8 cellular contexts compared by ENCODE assay signal in the genomic region with DNA sequence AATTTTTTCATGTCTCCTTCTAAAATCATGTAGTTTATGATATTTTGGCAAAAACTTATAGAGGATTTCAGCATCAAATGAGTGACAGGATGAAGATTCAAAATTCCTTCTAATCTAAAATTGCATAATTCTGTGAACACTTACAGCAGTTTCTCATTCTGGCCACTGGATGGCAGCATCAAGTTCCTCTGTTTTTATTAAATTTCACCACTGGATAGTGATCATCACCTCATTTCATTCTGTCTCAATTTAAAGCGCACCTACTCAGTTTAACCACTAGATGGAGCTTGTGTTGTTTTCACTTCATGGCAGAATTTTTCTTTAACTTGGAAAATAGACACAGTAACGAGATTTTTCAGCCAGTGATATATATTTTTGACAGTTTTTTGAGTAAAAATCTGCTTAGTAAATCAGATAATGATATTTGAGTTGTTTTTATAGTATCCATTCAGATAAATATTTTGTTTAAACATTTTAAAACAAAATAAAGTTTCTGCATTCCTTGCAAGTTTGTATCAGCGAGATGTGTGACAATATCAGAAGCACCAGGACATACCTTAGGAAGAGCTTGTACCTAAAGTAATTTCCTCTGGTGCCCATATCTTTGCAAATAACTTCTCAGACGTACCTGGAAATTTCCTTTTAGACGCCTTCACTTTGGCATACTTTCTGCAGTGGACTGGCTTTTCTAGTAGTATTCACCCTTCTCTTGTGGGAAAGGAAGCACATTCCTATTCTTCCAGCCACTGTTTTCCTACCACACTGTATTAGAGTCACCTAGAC.
DNase-seq lines count a peak whose midpoint lies in the region; ATAC-seq and TF ChIP-seq lines count a peak whose summit lies in the region.

No MANE protein-coding gene starts in this region.

- no peaks in the 10 kb centered on the region for H3K9me3 Mint-ChIP-seq in activated CD8-positive, alpha-beta memory T cell treated with anti-CD3 and anti-CD28 coated beads, Interleukin-2, amount 10 ng/mL, durations not matched to agents 7 days and 5 days (ENCODE audit: low read depth)
- H3K9me3 Mint-ChIP-seq in neural progenitor cell, result no peaks in the 10 kb centered on the region

- TF ChIP-seq POLR2A in IMR-90 (IDR thresholded peaks at IDR 0.05; ENCODE audit: low read depth, low read length) (no peak), esophagus squamous epithelium (IDR thresholded peaks at IDR 0.05) (no peak), upper lobe of left lung (IDR thresholded peaks at IDR 0.05) (no peak)

- H2BK15ac ChIP-seq in IMR-90 (ENCODE audit: low read depth, low read length), result no peak overlapping the region

- H3K79me1 ChIP-seq in IMR-90 (ENCODE audit: low read depth in 1 of 2, low read length in 2 of 2), result no peaks in the 10 kb centered on the region

- no peak overlapping the region for H3K9ac ChIP-seq in IMR-90 (ENCODE audit: low read depth, low read length)
- H3K9ac ChIP-seq in NT2/D1 (ENCODE audit: insufficient read length, low read depth), result no peak overlapping the region
- H3K9ac ChIP-seq in neural progenitor cell, result no peak overlapping the region

- in situ Hi-C loops in IMR-90 (cut with MboI; ENCODE audit: low sequenced_read_pairs), result loop anchor here (10.0 kb wide), 1 partner anchor 220 kb away; no protein-coding TSS in a partner anchor

- POLR2A ChIA-PET in IMR-90 (lab: Charles Lee; ENCODE audit: unreplicated experiment), result no interaction called here

- H3K4me3 Mint-ChIP-seq in activated CD8-positive, alpha-beta memory T cell treated with anti-CD3 and anti-CD28 coated beads, Interleukin-2, amount 10 ng/mL, durations not matched to agents 7 days and 5 days, result no peak overlapping the region
- H3K4me3 Mint-ChIP-seq in neural progenitor cell, result no peak overlapping the region

- H3K23ac ChIP-seq in IMR-90 (ENCODE audit: low read depth, low read length), result no peak overlapping the region

- H3K27me3 ChIP-seq in IMR-90 (ENCODE audit: control insufficient read depth, insufficient read depth, low read length), result no peaks in the 10 kb centered on the region
- no peaks in the 10 kb centered on the region for H3K27me3 ChIP-seq in NT2/D1 (ENCODE audit: insufficient read depth, insufficient read length)
- H3K27me3 ChIP-seq in esophagus squamous epithelium, result no peaks in the 10 kb centered on the region
- no peaks in the 10 kb centered on the region for H3K27me3 ChIP-seq in neural progenitor cell
- no peaks in the 10 kb centered on the region for H3K27me3 ChIP-seq in upper lobe of left lung

- BruUV-seq in IMR-90 (replicated peaks; lab: Mats Ljungman, UMichigan), result no TSS peak

- no peak overlapping the region for H2BK120ac ChIP-seq in IMR-90 (ENCODE audit: low read depth, low read length)

- intact Hi-C loops in IMR-90 (cut with micrococcal nuclease), result loop anchor here (1.0 kb wide), 2 partner anchors 188 to 226 kb away; no protein-coding TSS in a partner anchor
- intact Hi-C loops in esophagus squamous epithelium (cut with DNase I), result loop anchor here (10.0 kb wide), 1 partner anchor 220 kb away; no protein-coding TSS in a partner anchor

- H2AK5ac ChIP-seq in IMR-90 (ENCODE audit: low read depth, low read length), result no peak overlapping the region

- H2BK5ac ChIP-seq in IMR-90 (ENCODE audit: low read depth, low read length, poor library complexity, severe bottlenecking), result no peak overlapping the region

- DNase-seq in EL (peak; percentile 78), IMR-90 (peak; percentile 82), NT2/D1 (ENCODE audit: low read depth, low spot score) (peak; percentile 51), esophagus squamous epithelium (lab: John Stamatoyannopoulos, UW) (no peak), neural progenitor cell (ENCODE audit: low spot score) (peak; percentile 73), upper lobe of left lung (peak in 1 of 2 donors; percentile 53)
- peak; percentile 70 for DNase-seq in activated CD8-positive, alpha-beta memory T cell treated with anti-CD3 and anti-CD28 coated beads, Interleukin-2, amount 10 ng/mL, durations not matched to agents 7 days and 5 days

- no peak overlapping the region for H3K27ac Mint-ChIP-seq in activated CD8-positive, alpha-beta memory T cell treated with anti-CD3 and anti-CD28 coated beads, Interleukin-2, amount 10 ng/mL, durations not matched to agents 7 days and 5 days
- no peak overlapping the region for H3K27ac Mint-ChIP-seq in neural progenitor cell

- H3K4me1 ChIP-seq in IMR-90 (ENCODE audit: control insufficient read depth, insufficient read depth, low read length), result no peaks in the 10 kb centered on the region; the same call in 1 of the 2 replicates
- no peaks in the 10 kb centered on the region for H3K4me1 ChIP-seq in NT2/D1 (ENCODE audit: insufficient read depth, insufficient read length)
- H3K4me1 ChIP-seq in esophagus squamous epithelium, result no peaks in the 10 kb centered on the region
- H3K4me1 ChIP-seq in neural progenitor cell, result peaks cover under 1% of the 10 kb centered on the region
- no peaks in the 10 kb centered on the region for H3K4me1 ChIP-seq in upper lobe of left lung

- H3K4me3 ChIP-seq in IMR-90 (ENCODE audit: insufficient read depth, low read depth, low read length), result no peak overlapping the region
- no peak overlapping the region for H3K4me3 ChIP-seq in NT2/D1 (ENCODE audit: insufficient read length, low read depth)
- no peak overlapping the region for H3K4me3 ChIP-seq in esophagus squamous epithelium
- no peak overlapping the region for H3K4me3 ChIP-seq in neural progenitor cell
- H3K4me3 ChIP-seq in upper lobe of left lung, result no peak overlapping the region

- H3K36me3 ChIP-seq in IMR-90 (ENCODE audit: control insufficient read depth, insufficient read depth, low read length) (no peaks in the 10 kb centered on the region), NT2/D1 (ENCODE audit: insufficient read depth, insufficient read length, low read length) (no peaks in the 10 kb centered on the region), esophagus squamous epithelium (no peaks in the 10 kb centered on the region), neural progenitor cell (no peaks in the 10 kb centered on the region), upper lobe of left lung (no peaks in the 10 kb centered on the region)

- ATAC-seq in GM21717 (IDR thresholded peaks at IDR 0.05; ENCODE audit: unreplicated experiment), result peak; percentile 80
- ATAC-seq in IMR-90 (ENCODE audit: low read depth), result peak; percentile 97
- ATAC-seq in activated CD8-positive, alpha-beta memory T cell treated with anti-CD3 and anti-CD28 coated beads, Interleukin-2, amount 10 ng/mL, durations not matched to agents 7 days and 5 days, result peak; percentile 89
- peak; percentile 90 to 96 for ATAC-seq in upper lobe of left lung (ENCODE audit: low FRiP score in 2 of 2)

- no peak overlapping the region for H4K5ac ChIP-seq in IMR-90 (ENCODE audit: low read depth, low read length)

- dilution Hi-C loops in IMR-90 (cut with HindIII; ENCODE audit: low sequenced_read_pairs, unreplicated experiment), result no loop called here

- no peaks in the 10 kb centered on the region for H3F3A ChIP-seq in neural progenitor cell (ENCODE audit: low read depth)

- H2AFZ ChIP-seq in IMR-90 (replicated peaks; ENCODE audit: low read length, poor library complexity), result no peak overlapping the region
- H2AFZ ChIP-seq in neural progenitor cell (replicated peaks), result peak overlapping the region; percentile 48

- peak; percentile 76 for TF ChIP-seq RAD21 in IMR-90 (IDR thresholded peaks at IDR 0.05; ENCODE audit: low read length)

- no peaks in the 10 kb centered on the region for H4K20me1 ChIP-seq in IMR-90 (ENCODE audit: insufficient read depth, low read length)
- H4K20me1 ChIP-seq in neural progenitor cell (ENCODE audit: low read depth), result no peaks in the 10 kb centered on the region

- no peak overlapping the region for H3K4ac ChIP-seq in IMR-90 (ENCODE audit: low read depth, low read length)

- no peak overlapping the region for H3K18ac ChIP-seq in IMR-90 (ENCODE audit: low read depth, low read length)

- peak; percentile 99 for TF ChIP-seq CTCF in IMR-90 (conservative IDR thresholded peaks at IDR 0.05; ENCODE audit: low read depth, low read length)
- TF ChIP-seq CTCF in esophagus squamous epithelium (IDR thresholded peaks at IDR 0.05), result peak; percentile 87 to 99 (median 94)
- TF ChIP-seq CTCF in neural progenitor cell (IDR thresholded peaks at IDR 0.05), result peak; percentile 100
- TF ChIP-seq CTCF in upper lobe of left lung (IDR thresholded peaks at IDR 0.05), result peak; percentile 84 to 95 (median 90)

- H3K4me2 ChIP-seq in IMR-90 (ENCODE audit: low read depth, low read length) (no peak overlapping the region), neural progenitor cell (no peak overlapping the region)

- H4K8ac ChIP-seq in IMR-90 (ENCODE audit: low read depth in 2 of 2, low read length in 2 of 2), result no peak overlapping the region

- peaks cover 2% of the 10 kb centered on the region for H3K27me3 Mint-ChIP-seq in activated CD8-positive, alpha-beta memory T cell treated with anti-CD3 and anti-CD28 coated beads, Interleukin-2, amount 10 ng/mL, durations not matched to agents 7 days and 5 days
- H3K27me3 Mint-ChIP-seq in neural progenitor cell (ENCODE audit: insufficient read depth, low read depth), result peaks cover 4% of the 10 kb centered on the region

- WGBS in IMR-90 (ENCODE audit: extremely low coverage in 2 of 2, insufficient read length in 1 of 2), 2 experiments, result no CpG with 5 or more reads among the region's 5 CpGs
- 37 to 40% methylated on average over 5 of the region's 5 CpGs for WGBS in esophagus squamous epithelium, 2 donors
- 25 to 41% methylated on average over 5 of the region's 5 CpGs for WGBS in upper lobe of left lung, 2 donors

- no peak overlapping the region for H3K14ac ChIP-seq in IMR-90 (replicated peaks; ENCODE audit: low read depth, low read length)

- no peaks in the 10 kb centered on the region for H3K9me1 ChIP-seq in IMR-90 (ENCODE audit: insufficient read depth, low read length)

- H3K9me3 ChIP-seq in IMR-90 (ENCODE audit: control insufficient read depth, insufficient read depth, low read length) (no peaks in the 10 kb centered on the region), NT2/D1 (ENCODE audit: insufficient read depth, low read length) (no peaks in the 10 kb centered on the region), esophagus squamous epithelium (no peaks in the 10 kb centered on the region), neural progenitor cell (ENCODE audit: low read depth) (no peaks in the 10 kb centered on the region), upper lobe of left lung (no peaks in the 10 kb centered on the region)

- CTCF ChIA-PET in IMR-90 (lab: Yijun Ruan, JAX), result interaction anchor here (0.6 to 1.9 kb wide), 17 partner anchors 8 to 423 kb away, joined by 3 to 12 read pairs (median 3); no protein-coding TSS in a partner anchor
- CTCF ChIA-PET in activated CD8-positive, alpha-beta memory T cell treated with anti-CD3 and anti-CD28 coated beads, Interleukin-2, amount 10 ng/mL, durations not matched to agents 7 days and 5 days (lab: Charles Lee), result interaction anchor here (0.7 to 4.7 kb wide), 23 partner anchors 11 to 813 kb away, joined by 3 to 25 read pairs (median 4); no protein-coding TSS in a partner anchor

- no peak overlapping the region for H4K91ac ChIP-seq in IMR-90 (ENCODE audit: insufficient read depth, low read depth, low read length)

- H2BK20ac ChIP-seq in IMR-90 (ENCODE audit: low read depth, low read length), result no peak overlapping the region

- H3K4me1 Mint-ChIP-seq in activated CD8-positive, alpha-beta memory T cell treated with anti-CD3 and anti-CD28 coated beads, Interleukin-2, amount 10 ng/mL, durations not matched to agents 7 days and 5 days, result peaks cover 10% of the 10 kb centered on the region
- no peaks in the 10 kb centered on the region for H3K4me1 Mint-ChIP-seq in neural progenitor cell

- H3K79me2 ChIP-seq in neural progenitor cell (ENCODE audit: low read depth), result no peaks in the 10 kb centered on the region

- no peak overlapping the region for H3K27ac ChIP-seq in IMR-90 (ENCODE audit: insufficient read depth, low read length)
- H3K27ac ChIP-seq in esophagus squamous epithelium, result no peak overlapping the region
- H3K27ac ChIP-seq in neural progenitor cell, result no peak overlapping the region
- H3K27ac ChIP-seq in upper lobe of left lung, result no peak overlapping the region

- H3K56ac ChIP-seq in IMR-90 (ENCODE audit: extremely low read depth, insufficient read depth, low read length), result no peak overlapping the region

- TF ChIP-seq EP300 in upper lobe of left lung (IDR thresholded peaks at IDR 0.05), result no peak

- H2AK9ac ChIP-seq in IMR-90 (replicated peaks; ENCODE audit: low read depth, low read length, poor library complexity), result no peak overlapping the region

- no peaks in the 10 kb centered on the region for H3K36me3 Mint-ChIP-seq in activated CD8-positive, alpha-beta memory T cell treated with anti-CD3 and anti-CD28 coated beads, Interleukin-2, amount 10 ng/mL, durations not matched to agents 7 days and 5 days
- H3K36me3 Mint-ChIP-seq in neural progenitor cell, result no peaks in the 10 kb centered on the region
